Comparison of ENCODE assay signal across 11 cellular contexts in the genomic region with DNA sequence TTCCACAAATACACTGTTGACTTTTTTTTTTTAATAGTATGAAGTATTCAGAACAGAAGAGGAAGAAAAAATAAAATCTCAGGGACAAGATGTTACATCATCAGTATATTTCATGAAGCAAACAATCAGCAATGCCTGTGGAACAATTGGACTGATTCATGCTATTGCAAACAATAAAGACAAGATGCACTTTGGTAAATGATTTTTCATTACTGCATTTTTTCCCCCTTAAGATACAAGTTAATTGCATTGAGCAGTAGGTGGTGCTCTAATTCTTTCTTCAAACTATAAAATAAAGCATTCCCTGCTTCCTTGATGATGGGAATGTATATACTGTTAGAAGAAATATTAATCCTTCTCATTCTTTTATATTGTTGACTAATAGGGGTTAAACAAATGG. TPM values are rescaled to one million over a fixed set of nuclear protein-coding genes. Genes with fewer than 3 reads are reported as not detected.
A peak's percentile ranks its signal among the peaks of the same experiment; 100 is the strongest.
DNase-seq lines count a peak whose midpoint lies in the region; ATAC-seq and TF ChIP-seq lines count a peak whose summit lies in the region.
"Had no signal": no experiment of that assay in that cellular context is flagged by ENCODE, and none has a peak within 500 bp of the region (broad histone marks: within the 10 kb centered on the region; RNA-seq: fewer than 3 reads in every experiment).

No MANE protein-coding gene starts in this region.

- H3K27ac Mint-ChIP-seq in brain, result no peak overlapping the region
- H3K27ac Mint-ChIP-seq: activated CD8-positive, alpha-beta T cell treated with anti-CD3 and anti-CD28 coated beads for 36 hours; IgD-negative memory B cell had no signal

- peak; percentile 41 to 56 for TF ChIP-seq CTCF in brain (conservative IDR thresholded peaks at IDR 0.05)

- peaks cover 25% of the 10 kb centered on the region for H3K36me3 Mint-ChIP-seq in brain

- DNase-seq in ELR (ENCODE audit: low read depth) (peak; percentile 69), KBM-7 (peak; percentile 21), myocyte (ENCODE audit: low read depth) (peak; percentile 33), NOMO-1 (lab: John Stamatoyannopoulos, UW; ENCODE audit: unreplicated experiment in 2 of 2) (no peak), islet precursor cell (no peak)
- DNase-seq: activated CD8-positive, alpha-beta T cell treated with anti-CD3 and anti-CD28 coated beads for 36 hours; thyroid gland had no signal

- no peak overlapping the region for H3K4me3 Mint-ChIP-seq in brain
- H3K4me3 Mint-ChIP-seq: activated CD8-positive, alpha-beta T cell treated with anti-CD3 and anti-CD28 coated beads for 36 hours; IgD-negative memory B cell had no signal

- H3K4me1 Mint-ChIP-seq in brain, result no peaks in the 10 kb centered on the region
- H3K4me1 Mint-ChIP-seq: IgD-negative memory B cell had no signal

- in situ Hi-C loops in KBM-7 (cut with MboI; ENCODE audit: low pct_unique_long_range_greater_than_20kb, low sequenced_read_pairs), result no loop called here

- H3K9me3 Mint-ChIP-seq in brain, result no peaks in the 10 kb centered on the region
- H3K9me3 Mint-ChIP-seq: activated CD8-positive, alpha-beta T cell treated with anti-CD3 and anti-CD28 coated beads for 36 hours; IgD-negative memory B cell had no signal

- ATAC-seq in HG02571 (IDR thresholded peaks at IDR 0.05; ENCODE audit: unreplicated experiment) (no peak), GM21576 (IDR thresholded peaks at IDR 0.05; ENCODE audit: unreplicated experiment) (no peak)
- ATAC-seq: activated CD8-positive, alpha-beta T cell treated with anti-CD3 and anti-CD28 coated beads for 36 hours had no signal

- no peaks in the 10 kb centered on the region for H3K27me3 Mint-ChIP-seq in brain
- H3K27me3 Mint-ChIP-seq: activated CD8-positive, alpha-beta T cell treated with anti-CD3 and anti-CD28 coated beads for 36 hours; IgD-negative memory B cell had no signal

RNA-seq across cellular contexts. Expression of gene UCHL3, which starts 17.1 kb away (rescaled TPM):
- 29.8 TPM for polyA plus RNA-seq in brain (ENCODE audit: insufficient read depth, low read depth, low replicate concordance)
- 17.0 and 26.7 TPM in 2 replicates for total RNA-seq in myocyte
- 37.8 TPM for polyA plus RNA-seq in myocyte (2012)

RNA-seq across cellular contexts. Expression of gene COMMD6, which starts 29.0 kb away (rescaled TPM):
- polyA plus RNA-seq in brain (ENCODE audit: insufficient read depth, low read depth, low replicate concordance), result 309 TPM
- 45.2 and 52.8 TPM in 2 replicates for total RNA-seq in myocyte
- polyA plus RNA-seq in myocyte (2012), result 303 TPM

Comparison
In these comparisons a context has a peak if more than half of its experiments do, and no peak if none do; other contexts are left out.
1. DNase-seq: peak in ELR (single experiment), KBM-7 (single experiment) and myocyte (single experiment); none in NOMO-1 (0 of 2) and islet precursor cell (single experiment).